ENCODE assay signal across 18 cellular contexts in the genomic region with DNA sequence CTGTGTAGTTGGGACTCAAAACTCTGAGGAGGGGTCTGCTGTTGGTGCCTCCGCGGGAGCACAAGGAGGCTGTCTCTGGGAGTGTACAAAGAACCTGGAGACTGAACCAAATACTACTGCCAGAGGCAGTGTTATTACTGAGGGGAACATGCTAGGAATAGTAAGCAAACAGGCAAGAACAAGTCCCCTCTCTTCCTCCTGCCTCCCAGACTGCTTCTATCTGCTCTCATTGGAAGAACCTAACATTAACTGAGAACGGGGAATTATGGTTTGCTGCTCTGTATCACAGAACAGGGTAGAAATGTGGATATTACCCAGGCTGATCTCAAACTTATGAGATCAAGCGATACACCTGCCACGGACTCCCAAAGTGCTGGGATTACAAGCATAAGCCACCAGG.
"Had no signal": no experiment of that assay in that cellular context is flagged by ENCODE, and none has a peak within 500 bp of the region (broad histone marks: within the 10 kb centered on the region; RNA-seq: fewer than 3 reads in every experiment).

No MANE protein-coding gene starts in this region.

- H3K9me3 ChIP-seq: esophagus muscularis mucosa, heart right ventricle, neutrophil, tibial artery, uterus had no signal

- H3K4me3 ChIP-seq: esophagus muscularis mucosa, heart right ventricle, tibial artery, uterus had no signal

- H3K27ac ChIP-seq: esophagus muscularis mucosa, heart right ventricle, neutrophil, tibial artery, uterus had no signal

- H3K27me3 ChIP-seq: esophagus muscularis mucosa, heart right ventricle, neutrophil, tibial artery, uterus had no signal

- ATAC-seq: activated T-cell treated with anti-CD3 and anti-CD28 coated beads, Interleukin-2, amount 50 U/mL, for 72 hours; heart right ventricle; left ventricle myocardium superior; naive thymus-derived CD8-positive, alpha-beta T cell had no signal

- DNase-seq: activated CD4-positive, alpha-beta T cell treated with anti-CD3 and anti-CD28 coated beads for 1 hour; activated CD4-positive, alpha-beta T cell treated with anti-CD3 and anti-CD28 coated beads, Interleukin-2, amount 50 U/mL, for 4 hours; activated effector memory CD4-positive, alpha-beta T cell treated with anti-CD3 and anti-CD28 coated beads, Interleukin-2, amount 50 U/mL, for 16 hours; activated naive CD4-positive, alpha-beta T cell treated with anti-CD3 and anti-CD28 coated beads, Interleukin-2, amount 50 U/mL, for 16 hours; activated T-cell treated with anti-CD3 and anti-CD28 coated beads, Interleukin-2, amount 50 U/mL, for 72 hours; aorta; cerebellar nuclear complex; cortex of kidney; effector CD4-positive, alpha-beta T cell; heart right ventricle; left ventricle myocardium superior; mesendoderm; naive thymus-derived CD8-positive, alpha-beta T cell; stimulated activated naive CD4-positive, alpha-beta T cell treated with Interleukin-2 at 50 U/mL for 16 hours; tibial artery; uterus had no signal

- H3K36me3 ChIP-seq: esophagus muscularis mucosa, heart right ventricle, neutrophil, tibial artery, uterus had no signal
